Comparison of ENCODE assay signal across 21 cellular contexts in genomic region chr20:3318226-3318884, GRCh38.
DNase-seq lines count a peak whose midpoint lies in the region; ATAC-seq, FAIRE-seq and TF ChIP-seq lines count a peak whose summit lies in the region.
"Had no signal": no experiment of that assay in that cellular context is flagged by ENCODE, and none has a peak within 500 bp of the region (broad histone marks: within the 10 kb centered on the region; RNA-seq: fewer than 3 reads in every experiment).

No MANE protein-coding gene starts in this region.

- H3K9me3 Mint-ChIP-seq in CD4-positive, CD25-positive, alpha-beta regulatory T cell: no peaks in the 10 kb centered on the region
- no peaks in the 10 kb centered on the region for H3K9me3 Mint-ChIP-seq in stimulated activated effector memory CD8-positive, alpha-beta T cell treated with anti-CD3 and anti-CD28 coated beads, Interleukin-12 subunit alpha, Interleukin-12 subunit beta, amount 100 ng/mL, for 72 hours
- H3K9me3 Mint-ChIP-seq: CD4-positive, alpha-beta T cell had no signal

- H3K4me3 Mint-ChIP-seq in CD4-positive, CD25-positive, alpha-beta regulatory T cell: no peak overlapping the region
- no peak overlapping the region for H3K4me3 Mint-ChIP-seq in stimulated activated effector memory CD8-positive, alpha-beta T cell treated with anti-CD3 and anti-CD28 coated beads, Interleukin-12 subunit alpha, Interleukin-12 subunit beta, amount 100 ng/mL, for 72 hours
- H3K4me3 Mint-ChIP-seq: CD4-positive, alpha-beta T cell had no signal

- H3K27me3 ChIP-seq in CD4-positive, CD25-positive, alpha-beta regulatory T cell (ENCODE audit: control insufficient read depth, insufficient read depth, low read length): no peaks in the 10 kb centered on the region
- H3K27me3 ChIP-seq in bronchial epithelial cell (ENCODE audit: control insufficient read depth, insufficient read depth, low read length): no peaks in the 10 kb centered on the region
- H3K27me3 ChIP-seq: MG63, Peyer's patch had no signal

- no peaks in the 10 kb centered on the region for H3K4me1 ChIP-seq in CD4-positive, CD25-positive, alpha-beta regulatory T cell (ENCODE audit: control insufficient read depth, insufficient read depth, low read length, poor library complexity, severe bottlenecking)
- H3K4me1 ChIP-seq: Peyer's patch had no signal

- no peak overlapping the region for H3K27ac ChIP-seq in CD4-positive, CD25-positive, alpha-beta regulatory T cell (ENCODE audit: insufficient read depth, low read length, poor library complexity, severe bottlenecking)
- H3K27ac ChIP-seq: HL-60, Peyer's patch had no signal

- peaks cover 16% of the 10 kb centered on the region for H3K36me3 ChIP-seq in CD4-positive, CD25-positive, alpha-beta regulatory T cell (ENCODE audit: control insufficient read depth, insufficient read depth, low read length)
- peaks cover 31% of the 10 kb centered on the region for H3K36me3 ChIP-seq in bronchial epithelial cell (ENCODE audit: control insufficient read depth, insufficient read depth, low read length)
- H3K36me3 ChIP-seq: MG63 had no signal

- peaks cover 28% of the 10 kb centered on the region for H3K36me3 Mint-ChIP-seq in CD4-positive, CD25-positive, alpha-beta regulatory T cell
- H3K36me3 Mint-ChIP-seq in stimulated activated effector memory CD8-positive, alpha-beta T cell treated with anti-CD3 and anti-CD28 coated beads, Interleukin-12 subunit alpha, Interleukin-12 subunit beta, amount 100 ng/mL, for 72 hours: peaks cover 13% of the 10 kb centered on the region

- H3K27me3 Mint-ChIP-seq in CD4-positive, CD25-positive, alpha-beta regulatory T cell: no peaks in the 10 kb centered on the region
- H3K27me3 Mint-ChIP-seq: CD4-positive, alpha-beta T cell had no signal

- FAIRE-seq in bronchial epithelial cell (lab: Jason Lieb, UNC): no peak

- H3K27ac Mint-ChIP-seq in CD4-positive, CD25-positive, alpha-beta regulatory T cell: peak overlapping the region in 2 of 3 donors; percentile 44 to 55
- H3K27ac Mint-ChIP-seq in stimulated activated effector memory CD8-positive, alpha-beta T cell treated with anti-CD3 and anti-CD28 coated beads, Interleukin-12 subunit alpha, Interleukin-12 subunit beta, amount 100 ng/mL, for 72 hours: no peak overlapping the region
- H3K27ac Mint-ChIP-seq: CD4-positive, alpha-beta T cell had no signal

- H3K9me3 ChIP-seq in CD4-positive, CD25-positive, alpha-beta regulatory T cell (ENCODE audit: control insufficient read depth in 2 of 2, low read length in 2 of 2): no peaks in the 10 kb centered on the region
- H3K9me3 ChIP-seq: MG63, Peyer's patch had no signal

- H3K4me1 Mint-ChIP-seq in CD4-positive, CD25-positive, alpha-beta regulatory T cell: peaks cover 0 to 1% (median 0%) of the 10 kb centered on the region in 4 donors
- no peaks in the 10 kb centered on the region for H3K4me1 Mint-ChIP-seq in stimulated activated effector memory CD8-positive, alpha-beta T cell treated with anti-CD3 and anti-CD28 coated beads, Interleukin-12 subunit alpha, Interleukin-12 subunit beta, amount 100 ng/mL, for 72 hours

- no peak for ATAC-seq in CD4-positive, CD25-positive, alpha-beta regulatory T cell (ENCODE audit: low read depth in 2 of 2)
- ATAC-seq in stimulated activated effector memory CD8-positive, alpha-beta T cell treated with anti-CD3 and anti-CD28 coated beads, Interleukin-12 subunit alpha, Interleukin-12 subunit beta, amount 100 ng/mL, for 72 hours: no peak

- no peak for TF ChIP-seq CTCF in bronchial epithelial cell (IDR thresholded peaks at IDR 0.05; ENCODE audit: insufficient read depth, low read length, severe bottlenecking)

- no peak for DNase-seq in CD4-positive, CD25-positive, alpha-beta regulatory T cell
- DNase-seq in M059J (ENCODE audit: low read depth): peak; percentile 34
- DNase-seq in bronchial epithelial cell (ENCODE audit: low read depth): peak; percentile 16
- DNase-seq in iris pigment epithelial cell (ENCODE audit: low read depth): peak; percentile 61
- no peak for DNase-seq in stimulated activated effector memory CD8-positive, alpha-beta T cell treated with anti-CD3 and anti-CD28 coated beads, Interleukin-12 subunit alpha, Interleukin-12 subunit beta, amount 100 ng/mL, for 72 hours (ENCODE audit: low spot score in 2 of 2)
- no peak for DNase-seq in NK-92 (lab: John Stamatoyannopoulos, UW; ENCODE audit: unreplicated experiment)
- no peak for DNase-seq in NCI-H2029 treated with DMSO at 0.1 percent for 48 hours (lab: John Stamatoyannopoulos, UW)
- DNase-seq: Calu3; CD4-positive, alpha-beta T cell; GF-D8; HCEC 1CT; KG1; MG63; NCI-H1105; NCI-H187; NCI-H2171; NCI-H446 treated with DMSO at 0.1 percent for 48 hours; NCI-H748 treated with DMSO at 0.1 percent for 48 hours; Peyer's patch; SIG-M5 had no signal

- H3K4me3 ChIP-seq in CD4-positive, CD25-positive, alpha-beta regulatory T cell (ENCODE audit: low read depth, low read length): no peak overlapping the region
- H3K4me3 ChIP-seq in bronchial epithelial cell (ENCODE audit: low read depth, low read length): no peak overlapping the region
- H3K4me3 ChIP-seq: MG63, Peyer's patch had no signal

Comparison
In these comparisons a context has a peak if more than half of its experiments do, and no peak if none do; other contexts are left out.
1. DNase-seq: peak in M059J (single experiment), bronchial epithelial cell (single experiment) and iris pigment epithelial cell (single experiment); none in CD4-positive, CD25-positive, alpha-beta regulatory T cell (0 of 3), stimulated activated effector memory CD8-positive, alpha-beta T cell treated with anti-CD3 and anti-CD28 coated beads, Interleukin-12 subunit alpha, Interleukin-12 subunit beta, amount 100 ng/mL, for 72 hours (0 of 2), NK-92 (single experiment) and NCI-H2029 treated with DMSO at 0.1 percent for 48 hours (single experiment).